Comparison of ENCODE assay signal across 9 cellular contexts in the genomic region with DNA sequence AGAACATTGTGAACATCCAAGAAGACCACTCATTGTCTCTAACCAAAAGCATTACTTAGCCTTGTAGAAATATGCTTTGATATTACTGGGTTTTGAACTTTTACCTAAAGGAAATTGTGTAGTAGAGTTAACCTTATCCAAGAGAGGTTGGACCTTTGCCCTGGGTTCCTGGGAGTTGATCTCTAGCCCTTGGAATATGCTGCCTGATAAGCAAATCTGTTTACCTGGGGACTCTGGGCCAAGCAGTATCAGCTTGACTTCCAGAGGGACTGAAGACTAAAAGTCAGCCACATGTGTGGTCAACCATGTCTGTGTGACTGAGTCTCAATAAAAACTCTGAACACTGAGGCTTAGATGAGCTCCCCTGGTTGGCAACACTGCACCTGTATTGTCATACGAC.
"Had no signal": no experiment of that assay in that cellular context is flagged by ENCODE, and none has a peak within 500 bp of the region (broad histone marks: within the 10 kb centered on the region; RNA-seq: fewer than 3 reads in every experiment).

No MANE protein-coding gene starts in this region.

- FAIRE-seq: H1, H54, HTR-8/SVneo had no signal

- H3K4me2 ChIP-seq: GM23338, KMS-11 had no signal

- H3K4me3 ChIP-seq: GM23338 had no signal

- H2AFZ ChIP-seq: GM23338 had no signal

- H3K9ac ChIP-seq: KMS-11 had no signal

- ATAC-seq: GM23338, HCT116 had no signal

- H3K27ac ChIP-seq: KMS-11 had no signal

- DNase-seq: H9, HFFc6, KBM-7 had no signal
